8 cellular contexts compared by ENCODE assay signal in the genomic region with DNA sequence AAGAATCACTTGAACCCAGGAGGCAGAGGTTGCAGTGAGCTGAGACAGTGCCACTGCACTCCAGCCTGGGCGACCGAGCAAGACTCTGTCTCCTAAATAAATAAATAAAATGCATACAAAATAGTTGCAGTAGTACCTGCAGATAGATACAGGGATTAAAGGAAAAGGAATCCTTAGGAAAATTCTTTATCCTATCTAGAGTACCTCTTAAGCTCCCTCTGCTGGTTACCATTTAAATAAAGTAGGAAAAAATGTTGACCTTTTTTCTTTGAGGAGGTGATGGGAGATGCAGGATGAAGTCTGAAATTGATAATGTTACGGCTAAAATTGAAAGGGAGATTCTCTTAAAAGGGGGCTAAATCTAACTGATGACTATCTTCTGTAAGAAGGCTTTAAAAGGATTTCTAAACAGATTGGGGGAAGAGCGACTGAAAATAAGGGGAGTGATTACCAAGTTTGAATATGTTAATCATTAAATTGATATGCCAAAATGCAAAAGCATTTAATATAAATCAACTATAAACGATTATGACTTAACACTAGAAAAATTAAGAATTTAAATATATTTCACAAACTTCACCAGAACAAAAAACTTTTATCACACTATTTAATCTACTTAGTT. TPM values are rescaled to one million over a fixed set of nuclear protein-coding genes. Genes with fewer than 3 reads are reported as not detected.
DNase-seq lines count a peak whose midpoint lies in the region; FAIRE-seq and TF ChIP-seq lines count a peak whose summit lies in the region.

No MANE protein-coding gene starts in this region.

- H3K27me3 Mint-ChIP-seq in endothelial cell (ENCODE audit: unreplicated experiment) = no peaks in the 10 kb centered on the region
- H3K27me3 Mint-ChIP-seq in CD8-positive, alpha-beta memory T cell = no peaks in the 10 kb centered on the region

- no peak for FAIRE-seq in small intestine (lab: Jason Lieb, UNC)

- peaks cover 7% of the 10 kb centered on the region for H3K4me1 Mint-ChIP-seq in endothelial cell (ENCODE audit: unreplicated experiment)
- H3K4me1 Mint-ChIP-seq in CD8-positive, alpha-beta memory T cell = peaks cover 0 to 25% (median 6%) of the 10 kb centered on the region in 3 donors

- CTCF ChIA-PET in CD8-positive, alpha-beta memory T cell (lab: Charles Lee) = interaction anchor here (1.4 to 1.9 kb wide), 3 partner anchors 10 to 12 kb away, joined by 5 to 8 read pairs (median 8); no protein-coding TSS in a partner anchor

- 74 to 82% (median 80%) methylated on average over 5 of the region's 5 CpGs for WGBS in small intestine, 3 donors
- 81 to 83% methylated on average over 5 of the region's 5 CpGs for WGBS in thyroid gland, 2 donors

- POLR2A ChIA-PET in CD8-positive, alpha-beta memory T cell (lab: Charles Lee) = no interaction called here

- H3K4me3 Mint-ChIP-seq in endothelial cell (ENCODE audit: unreplicated experiment) = no peak overlapping the region
- H3K4me3 Mint-ChIP-seq in CD8-positive, alpha-beta memory T cell = no peak overlapping the region

- no peak for TF ChIP-seq POLR2A in thyroid gland (IDR thresholded peaks at IDR 0.05)

- H3K36me3 ChIP-seq in small intestine (ENCODE audit: control insufficient read depth in 2 of 2, insufficient read depth in 2 of 2, low read length in 2 of 2) = peaks cover 0 to 2% of the 10 kb centered on the region in 2 donors
- H3K36me3 ChIP-seq in CD8-positive, alpha-beta memory T cell (ENCODE audit: insufficient read depth, low read length) = no peaks in the 10 kb centered on the region
- H3K36me3 ChIP-seq in thyroid gland = no peaks in the 10 kb centered on the region

- H3K27me3 ChIP-seq in small intestine (ENCODE audit: control insufficient read depth in 2 of 2, insufficient read depth in 2 of 2, low read length in 2 of 2) = no peaks in the 10 kb centered on the region
- H3K27me3 ChIP-seq in CD8-positive, alpha-beta memory T cell (ENCODE audit: insufficient read depth, low read length, poor library complexity, severe bottlenecking) = no peaks in the 10 kb centered on the region
- no peaks in the 10 kb centered on the region for H3K27me3 ChIP-seq in thyroid gland

- no peak overlapping the region for H3K4me3 ChIP-seq in small intestine (ENCODE audit: low read depth in 1 of 2, low read length in 2 of 2)
- H3K4me3 ChIP-seq in CD8-positive, alpha-beta memory T cell (ENCODE audit: low read length) = no peak overlapping the region
- H3K4me3 ChIP-seq in thyroid gland (replicated peaks in 1 of 3) = no peak overlapping the region

- intact Hi-C loops in thyroid gland (cut with DNase I) = no loop called here

- DNase-seq in SKM-1 treated with dmso at 0.1 percent for 144 hours (lab: John Stamatoyannopoulos, UW; ENCODE audit: unreplicated experiment) (peak; percentile 29), SKM-1 (lab: John Stamatoyannopoulos, UW; ENCODE audit: unreplicated experiment) (no peak), NCI-H82 (lab: John Stamatoyannopoulos, UW) (peak; percentile 51), endothelial cell (ENCODE audit: low spot score) (no peak), small intestine (peak; percentile 31), NK-92 (lab: John Stamatoyannopoulos, UW; ENCODE audit: unreplicated experiment) (no peak), thyroid gland (no peak)
- DNase-seq in CD8-positive, alpha-beta memory T cell = no peak

- no peaks in the 10 kb centered on the region for H3K9me3 Mint-ChIP-seq in endothelial cell (ENCODE audit: unreplicated experiment)
- H3K9me3 Mint-ChIP-seq in CD8-positive, alpha-beta memory T cell = peaks cover 0 to 5% (median 5%) of the 10 kb centered on the region in 5 donors

- H3K27ac Mint-ChIP-seq in endothelial cell (ENCODE audit: unreplicated experiment) = no peak overlapping the region
- H3K27ac Mint-ChIP-seq in CD8-positive, alpha-beta memory T cell = peak overlapping the region in 1 of 8 donors; percentile 52

- H3K36me3 Mint-ChIP-seq in endothelial cell (ENCODE audit: low read depth, unreplicated experiment) = peaks cover 4% of the 10 kb centered on the region
- H3K36me3 Mint-ChIP-seq in CD8-positive, alpha-beta memory T cell = peaks cover 7 to 24% (median 16%) of the 10 kb centered on the region in 3 donors

- TF ChIP-seq CTCF in endothelial cell (IDR thresholded peaks at IDR 0.05; ENCODE audit: unreplicated experiment) (peak; percentile 62), thyroid gland (IDR thresholded peaks at IDR 0.05) (peak in 1 of 6 experiments; percentile 41)

- H3K4me1 ChIP-seq in small intestine (ENCODE audit: control insufficient read depth in 2 of 2, insufficient read depth in 1 of 2, low read depth in 1 of 2, low read length in 1 of 2) (no peaks in the 10 kb centered on the region), thyroid gland (no peaks in the 10 kb centered on the region)
- no peaks in the 10 kb centered on the region for H3K4me1 ChIP-seq in CD8-positive, alpha-beta memory T cell (ENCODE audit: insufficient read depth, low read length)

- H3K9me3 ChIP-seq in small intestine (ENCODE audit: control insufficient read depth, low read depth) (no peaks in the 10 kb centered on the region), thyroid gland (no peaks in the 10 kb centered on the region)
- no peaks in the 10 kb centered on the region for H3K9me3 ChIP-seq in CD8-positive, alpha-beta memory T cell (ENCODE audit: low read length)

- H3K27ac ChIP-seq in small intestine (ENCODE audit: low read depth in 1 of 2, low read length in 1 of 2) = no peak overlapping the region
- H3K27ac ChIP-seq in CD8-positive, alpha-beta memory T cell (ENCODE audit: low read depth, low read length) = no peak overlapping the region
- H3K27ac ChIP-seq in thyroid gland = no peak overlapping the region

RNA-seq across cellular contexts. Expression of gene C16orf87, which starts 29.4 kb away (rescaled TPM):
- 15.3 TPM for total RNA-seq in endothelial cell (ENCODE audit: unreplicated experiment)
- polyA plus RNA-seq in small intestine = 10 to 100 TPM in 1 of 3 donors, 1 to 10 TPM in 2; 5.7 to 13.9 (median 9.5) TPM
- total RNA-seq in CD8-positive, alpha-beta memory T cell = 10 to 100 TPM; 22.6 to 22.8 TPM
- polyA plus RNA-seq in CD8-positive, alpha-beta memory T cell = 9.1 TPM
- 10 to 100 TPM in 1 of 4 donors, 1 to 10 TPM in 3; 5.1 to 13.3 (median 6.2) TPM for total RNA-seq in thyroid gland

RNA-seq across cellular contexts. Expression of gene MYLK3, which starts 53.4 kb away (rescaled TPM):
- total RNA-seq in endothelial cell (ENCODE audit: unreplicated experiment) = 0.95 TPM
- under 1 TPM in 2 of 3 donors, not detected in 1; 0.04 to 0.81 TPM for polyA plus RNA-seq in small intestine
- total RNA-seq in CD8-positive, alpha-beta memory T cell = under 1 TPM; 0.20 to 0.47 TPM
- polyA plus RNA-seq in CD8-positive, alpha-beta memory T cell = not detected
- total RNA-seq in thyroid gland = under 1 TPM in 3 of 4 donors, not detected in 1; 0.10 to 0.27 (median 0.11) TPM

Comparison
In these comparisons a context has a peak if more than half of its experiments do, and no peak if none do; other contexts are left out.
1. DNase-seq: peak in SKM-1 treated with dmso at 0.1 percent for 144 hours (single experiment), NCI-H82 (single experiment) and small intestine (single experiment); none in SKM-1 (single experiment), endothelial cell (single experiment), NK-92 (single experiment), CD8-positive, alpha-beta memory T cell (0 of 5) and thyroid gland (0 of 2).